Comparison of ENCODE assay signal across 1 cellular context in genomic region chr7:93430917-93431588, GRCh38.
TF ChIP-seq lines count a peak whose summit lies in the region.

No MANE protein-coding gene starts in this region.

TF ChIP-seq in GM12878, 131 proteins besides CTCF, POLR2A, EP300 and RAD21 (continued from another document):
- TF ChIP-seq STAT3 (IDR thresholded peaks at IDR 0.05; ENCODE audit: low read depth, low read length) (no peak), STAT1 (conservative IDR thresholded peaks at IDR 0.05) (no peak), CBX3 (IDR thresholded peaks at IDR 0.05; ENCODE audit: borderline replicate concordance, low read depth) (no peak), IKZF2 (IDR thresholded peaks at IDR 0.05) (no peak), RAD51 (IDR thresholded peaks at IDR 0.05) (no peak), NR2C1 (IDR thresholded peaks at IDR 0.05) (no peak), YY1 (IDR thresholded peaks at IDR 0.05; ENCODE audit: low read depth, low read length) (no peak)
